ENCODE assay signal across 1 cellular context in the genomic region with DNA sequence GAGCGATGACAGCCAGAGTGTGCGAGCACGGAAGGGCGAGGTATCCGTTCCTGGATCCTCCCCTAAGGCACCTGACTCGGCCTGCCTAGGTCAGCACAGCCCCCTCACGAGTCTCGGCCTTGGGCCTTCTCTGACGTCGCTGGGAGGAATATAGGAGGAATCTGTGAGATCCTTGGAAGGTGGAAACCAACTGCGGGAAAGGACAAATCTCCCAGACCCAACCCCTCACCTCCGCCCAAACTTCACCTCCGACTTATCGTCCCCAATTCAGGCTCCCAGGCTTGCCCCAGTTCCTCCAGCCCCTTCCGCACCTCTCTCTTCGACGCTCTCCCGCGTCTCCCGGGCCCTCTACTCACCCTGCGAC.
TF ChIP-seq lines count a peak whose summit lies in the region.

No MANE protein-coding gene starts in this region.

TF ChIP-seq in K562, 482 proteins besides CTCF, POLR2A, EP300 and RAD21 (continued from another document and continues in another):
- TF ChIP-seq, protein P1, sequence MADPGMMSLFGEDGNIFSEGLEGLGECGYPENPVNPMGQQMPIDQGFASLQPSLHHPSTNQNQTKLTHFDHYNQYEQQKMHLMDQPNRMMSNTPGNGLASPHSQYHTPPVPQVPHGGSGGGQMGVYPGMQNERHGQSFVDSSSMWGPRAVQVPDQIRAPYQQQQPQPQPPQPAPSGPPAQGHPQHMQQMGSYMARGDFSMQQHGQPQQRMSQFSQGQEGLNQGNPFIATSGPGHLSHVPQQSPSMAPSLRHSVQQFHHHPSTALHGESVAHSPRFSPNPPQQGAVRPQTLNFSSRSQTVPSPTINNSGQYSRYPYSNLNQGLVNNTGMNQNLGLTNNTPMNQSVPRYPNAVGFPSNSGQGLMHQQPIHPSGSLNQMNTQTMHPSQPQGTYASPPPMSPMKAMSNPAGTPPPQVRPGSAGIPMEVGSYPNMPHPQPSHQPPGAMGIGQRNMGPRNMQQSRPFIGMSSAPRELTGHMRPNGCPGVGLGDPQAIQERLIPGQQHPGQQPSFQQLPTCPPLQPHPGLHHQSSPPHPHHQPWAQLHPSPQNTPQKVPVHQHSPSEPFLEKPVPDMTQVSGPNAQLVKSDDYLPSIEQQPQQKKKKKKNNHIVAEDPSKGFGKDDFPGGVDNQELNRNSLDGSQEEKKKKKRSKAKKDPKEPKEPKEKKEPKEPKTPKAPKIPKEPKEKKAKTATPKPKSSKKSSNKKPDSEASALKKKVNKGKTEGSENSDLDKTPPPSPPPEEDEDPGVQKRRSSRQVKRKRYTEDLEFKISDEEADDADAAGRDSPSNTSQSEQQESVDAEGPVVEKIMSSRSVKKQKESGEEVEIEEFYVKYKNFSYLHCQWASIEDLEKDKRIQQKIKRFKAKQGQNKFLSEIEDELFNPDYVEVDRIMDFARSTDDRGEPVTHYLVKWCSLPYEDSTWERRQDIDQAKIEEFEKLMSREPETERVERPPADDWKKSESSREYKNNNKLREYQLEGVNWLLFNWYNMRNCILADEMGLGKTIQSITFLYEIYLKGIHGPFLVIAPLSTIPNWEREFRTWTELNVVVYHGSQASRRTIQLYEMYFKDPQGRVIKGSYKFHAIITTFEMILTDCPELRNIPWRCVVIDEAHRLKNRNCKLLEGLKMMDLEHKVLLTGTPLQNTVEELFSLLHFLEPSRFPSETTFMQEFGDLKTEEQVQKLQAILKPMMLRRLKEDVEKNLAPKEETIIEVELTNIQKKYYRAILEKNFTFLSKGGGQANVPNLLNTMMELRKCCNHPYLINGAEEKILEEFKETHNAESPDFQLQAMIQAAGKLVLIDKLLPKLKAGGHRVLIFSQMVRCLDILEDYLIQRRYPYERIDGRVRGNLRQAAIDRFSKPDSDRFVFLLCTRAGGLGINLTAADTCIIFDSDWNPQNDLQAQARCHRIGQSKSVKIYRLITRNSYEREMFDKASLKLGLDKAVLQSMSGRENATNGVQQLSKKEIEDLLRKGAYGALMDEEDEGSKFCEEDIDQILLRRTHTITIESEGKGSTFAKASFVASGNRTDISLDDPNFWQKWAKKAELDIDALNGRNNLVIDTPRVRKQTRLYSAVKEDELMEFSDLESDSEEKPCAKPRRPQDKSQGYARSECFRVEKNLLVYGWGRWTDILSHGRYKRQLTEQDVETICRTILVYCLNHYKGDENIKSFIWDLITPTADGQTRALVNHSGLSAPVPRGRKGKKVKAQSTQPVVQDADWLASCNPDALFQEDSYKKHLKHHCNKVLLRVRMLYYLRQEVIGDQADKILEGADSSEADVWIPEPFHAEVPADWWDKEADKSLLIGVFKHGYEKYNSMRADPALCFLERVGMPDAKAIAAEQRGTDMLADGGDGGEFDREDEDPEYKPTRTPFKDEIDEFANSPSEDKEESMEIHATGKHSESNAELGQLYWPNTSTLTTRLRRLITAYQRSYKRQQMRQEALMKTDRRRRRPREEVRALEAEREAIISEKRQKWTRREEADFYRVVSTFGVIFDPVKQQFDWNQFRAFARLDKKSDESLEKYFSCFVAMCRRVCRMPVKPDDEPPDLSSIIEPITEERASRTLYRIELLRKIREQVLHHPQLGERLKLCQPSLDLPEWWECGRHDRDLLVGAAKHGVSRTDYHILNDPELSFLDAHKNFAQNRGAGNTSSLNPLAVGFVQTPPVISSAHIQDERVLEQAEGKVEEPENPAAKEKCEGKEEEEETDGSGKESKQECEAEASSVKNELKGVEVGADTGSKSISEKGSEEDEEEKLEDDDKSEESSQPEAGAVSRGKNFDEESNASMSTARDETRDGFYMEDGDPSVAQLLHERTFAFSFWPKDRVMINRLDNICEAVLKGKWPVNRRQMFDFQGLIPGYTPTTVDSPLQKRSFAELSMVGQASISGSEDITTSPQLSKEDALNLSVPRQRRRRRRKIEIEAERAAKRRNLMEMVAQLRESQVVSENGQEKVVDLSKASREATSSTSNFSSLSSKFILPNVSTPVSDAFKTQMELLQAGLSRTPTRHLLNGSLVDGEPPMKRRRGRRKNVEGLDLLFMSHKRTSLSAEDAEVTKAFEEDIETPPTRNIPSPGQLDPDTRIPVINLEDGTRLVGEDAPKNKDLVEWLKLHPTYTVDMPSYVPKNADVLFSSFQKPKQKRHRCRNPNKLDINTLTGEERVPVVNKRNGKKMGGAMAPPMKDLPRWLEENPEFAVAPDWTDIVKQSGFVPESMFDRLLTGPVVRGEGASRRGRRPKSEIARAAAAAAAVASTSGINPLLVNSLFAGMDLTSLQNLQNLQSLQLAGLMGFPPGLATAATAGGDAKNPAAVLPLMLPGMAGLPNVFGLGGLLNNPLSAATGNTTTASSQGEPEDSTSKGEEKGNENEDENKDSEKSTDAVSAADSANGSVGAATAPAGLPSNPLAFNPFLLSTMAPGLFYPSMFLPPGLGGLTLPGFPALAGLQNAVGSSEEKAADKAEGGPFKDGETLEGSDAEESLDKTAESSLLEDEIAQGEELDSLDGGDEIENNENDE (IDR thresholded peaks at IDR 0.05; ENCODE audit: low read depth, low read length): no peak
- no peak for TF ChIP-seq DLX4 (CRISPR knock-in tag; IDR thresholded peaks at IDR 0.05)
- no peak for TF ChIP-seq ATF7 (IDR thresholded peaks at IDR 0.05)
- no peak for TF ChIP-seq CHCHD3 (CRISPR knock-in tag; IDR thresholded peaks at IDR 0.05)
- TF ChIP-seq ESRRB (CRISPR knock-in tag; IDR thresholded peaks at IDR 0.05; ENCODE audit: borderline replicate concordance): no peak
- TF ChIP-seq NUFIP1 (IDR thresholded peaks at IDR 0.05; ENCODE audit: partially characterized antibody): no peak
- TF ChIP-seq L3MBTL2 (IDR thresholded peaks at IDR 0.05): peak; percentile 76; the same call in 1 of the 2 replicates
- TF ChIP-seq NFIC (IDR thresholded peaks at IDR 0.05): no peak
- no peak for TF ChIP-seq NCOA2 (IDR thresholded peaks at IDR 0.05; ENCODE audit: partially characterized antibody in 2 of 2)
- TF ChIP-seq SRSF9 (IDR thresholded peaks at IDR 0.05; ENCODE audit: borderline replicate concordance, low read depth, low read length): no peak
- no peak for TF ChIP-seq XRCC3 (IDR thresholded peaks at IDR 0.05)
- TF ChIP-seq MAX (CRISPR knock-in tag; IDR thresholded peaks at IDR 0.05): no peak
- no peak for TF ChIP-seq TFE3 (CRISPR knock-in tag; IDR thresholded peaks at IDR 0.05)
- no peak for TF ChIP-seq POLR2AphosphoS5 (IDR thresholded peaks at IDR 0.05; ENCODE audit: control insufficient read depth, insufficient read depth, low read depth, low read length)
- TF ChIP-seq ZNF764 (CRISPR knock-in tag; IDR thresholded peaks at IDR 0.05; ENCODE audit: low read depth): no peak
- TF ChIP-seq, protein P2, sequence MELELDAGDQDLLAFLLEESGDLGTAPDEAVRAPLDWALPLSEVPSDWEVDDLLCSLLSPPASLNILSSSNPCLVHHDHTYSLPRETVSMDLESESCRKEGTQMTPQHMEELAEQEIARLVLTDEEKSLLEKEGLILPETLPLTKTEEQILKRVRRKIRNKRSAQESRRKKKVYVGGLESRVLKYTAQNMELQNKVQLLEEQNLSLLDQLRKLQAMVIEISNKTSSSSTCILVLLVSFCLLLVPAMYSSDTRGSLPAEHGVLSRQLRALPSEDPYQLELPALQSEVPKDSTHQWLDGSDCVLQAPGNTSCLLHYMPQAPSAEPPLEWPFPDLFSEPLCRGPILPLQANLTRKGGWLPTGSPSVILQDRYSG (tag; conservative IDR thresholded peaks at IDR 0.05; ENCODE audit: low read depth): no peak
- no peak for TF ChIP-seq ILF3 (IDR thresholded peaks at IDR 0.05; ENCODE audit: borderline replicate concordance)
- TF ChIP-seq CREM (IDR thresholded peaks at IDR 0.05; ENCODE audit: low read depth): 0 out of 2 replicates have a peak, but pooled peaks have one; percentile 14
- TF ChIP-seq ZFPM2 (CRISPR knock-in tag; IDR thresholded peaks at IDR 0.05): no peak
- no peak for TF ChIP-seq CC2D1A (IDR thresholded peaks at IDR 0.05)
- TF ChIP-seq SIN3A (IDR thresholded peaks at IDR 0.05; ENCODE audit: borderline replicate concordance in 2 of 2, control insufficient read depth in 1 of 2, low read depth in 2 of 2, low read length in 2 of 2): peak in 1 of 2 experiments; percentile 35; a peak in 1 of 4 replicates
- TF ChIP-seq, protein P3, sequence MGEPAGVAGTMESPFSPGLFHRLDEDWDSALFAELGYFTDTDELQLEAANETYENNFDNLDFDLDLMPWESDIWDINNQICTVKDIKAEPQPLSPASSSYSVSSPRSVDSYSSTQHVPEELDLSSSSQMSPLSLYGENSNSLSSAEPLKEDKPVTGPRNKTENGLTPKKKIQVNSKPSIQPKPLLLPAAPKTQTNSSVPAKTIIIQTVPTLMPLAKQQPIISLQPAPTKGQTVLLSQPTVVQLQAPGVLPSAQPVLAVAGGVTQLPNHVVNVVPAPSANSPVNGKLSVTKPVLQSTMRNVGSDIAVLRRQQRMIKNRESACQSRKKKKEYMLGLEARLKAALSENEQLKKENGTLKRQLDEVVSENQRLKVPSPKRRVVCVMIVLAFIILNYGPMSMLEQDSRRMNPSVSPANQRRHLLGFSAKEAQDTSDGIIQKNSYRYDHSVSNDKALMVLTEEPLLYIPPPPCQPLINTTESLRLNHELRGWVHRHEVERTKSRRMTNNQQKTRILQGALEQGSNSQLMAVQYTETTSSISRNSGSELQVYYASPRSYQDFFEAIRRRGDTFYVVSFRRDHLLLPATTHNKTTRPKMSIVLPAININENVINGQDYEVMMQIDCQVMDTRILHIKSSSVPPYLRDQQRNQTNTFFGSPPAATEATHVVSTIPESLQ (CRISPR knock-in tag; IDR thresholded peaks at IDR 0.05): 0 out of 2 replicates have a peak, but pooled peaks have one; percentile 12
- TF ChIP-seq RFX7 (CRISPR knock-in tag; IDR thresholded peaks at IDR 0.05): no peak
- no peak for TF ChIP-seq ZBTB40 (IDR thresholded peaks at IDR 0.05)
- no peak for TF ChIP-seq ZBTB40 (CRISPR knock-in tag; IDR thresholded peaks at IDR 0.05)
